ENCODE assay signal across 31 cellular contexts in genomic region chr7:139946539-139946938, GRCh38.
"Had no signal": no experiment of that assay in that cellular context is flagged by ENCODE, and none has a peak within 500 bp of the region (broad histone marks: within the 10 kb centered on the region; RNA-seq: fewer than 3 reads in every experiment).

No MANE protein-coding gene starts in this region.

- H3K36me3 Mint-ChIP-seq: mesothelial cell of epicardium, neural progenitor cell had no signal

- H2AFZ ChIP-seq: neural progenitor cell had no signal

- H3K27ac Mint-ChIP-seq: mesothelial cell of epicardium, nephron, neural progenitor cell had no signal

- H3K4me3 Mint-ChIP-seq: mesothelial cell of epicardium, nephron, neural progenitor cell had no signal

- H3K4me2 ChIP-seq: neural progenitor cell, smooth muscle cell had no signal

- H3K27me3 ChIP-seq: left lung, neural progenitor cell, right atrium auricular region, testis, tibial nerve, upper lobe of left lung, uterus had no signal

- H3K27me3 Mint-ChIP-seq: naive B cell had no signal

- H3K9ac ChIP-seq: neural progenitor cell had no signal

- H3K36me3 ChIP-seq: neural progenitor cell, prostate gland, right atrium auricular region, tibial nerve, upper lobe of left lung, uterus had no signal

- H3K4me1 ChIP-seq: heart right ventricle, neural progenitor cell, prostate gland, right atrium auricular region, testis, tibial nerve, uterus had no signal

- H3K27ac ChIP-seq: dorsolateral prefrontal cortex, epithelial cell of prostate, heart right ventricle, left lung, neural progenitor cell, prostate gland, right atrium auricular region, testis, tibial nerve, upper lobe of left lung, uterus had no signal

- H3K4me3 ChIP-seq: dorsolateral prefrontal cortex, heart right ventricle, left lung, mucosa of descending colon, neural progenitor cell, prostate gland, right atrium auricular region, smooth muscle cell, testis, tibial nerve, upper lobe of left lung, uterus had no signal

- DNase-seq: dorsolateral prefrontal cortex; effector CD4-positive, alpha-beta T cell; foreskin melanocyte; glutamatergic neuron; heart right ventricle; hippocampal formation; left cardiac atrium; left lung; mesenchymal stem cell; mucosa of descending colon; naive B cell; nucleus accumbens; stimulated activated CD4-positive, alpha-beta T cell treated with anti-CD3 and anti-CD28 coated beads, Interleukin-12 subunit alpha, Interleukin-12 subunit beta, amount 100 ng/mL, for 4 hours; stimulated activated CD4-positive, alpha-beta T cell treated with anti-CD3 and anti-CD28 coated beads, Interleukin-1b, Interleukin-23, amount 100 ng/mL, for 48 hours; stimulated activated CD4-positive, alpha-beta T cell treated with anti-CD3 and anti-CD28 coated beads, Interleukin-4, amount 100 ng/mL, for 1 hour; stimulated activated CD8-positive, alpha-beta memory T cell treated with anti-CD3 and anti-CD28 coated beads, Interleukin-4, amount 100 ng/mL, for 48 hours; stimulated activated naive CD4-positive, alpha-beta T cell treated with Interleukin-2 at 50 U/mL for 16 hours; substantia nigra; testis; upper lobe of left lung; uterus had no signal

- H3K4me1 Mint-ChIP-seq: mesothelial cell of epicardium had no signal

- ATAC-seq: esophagus mucosa, heart right ventricle, left cardiac atrium, left lung, mucosa of descending colon, sciatic nerve had no signal

- H3K9me3 ChIP-seq: left lung, prostate gland, testis, uterus had no signal
